8 cellular contexts compared by ENCODE assay signal in the genomic region with DNA sequence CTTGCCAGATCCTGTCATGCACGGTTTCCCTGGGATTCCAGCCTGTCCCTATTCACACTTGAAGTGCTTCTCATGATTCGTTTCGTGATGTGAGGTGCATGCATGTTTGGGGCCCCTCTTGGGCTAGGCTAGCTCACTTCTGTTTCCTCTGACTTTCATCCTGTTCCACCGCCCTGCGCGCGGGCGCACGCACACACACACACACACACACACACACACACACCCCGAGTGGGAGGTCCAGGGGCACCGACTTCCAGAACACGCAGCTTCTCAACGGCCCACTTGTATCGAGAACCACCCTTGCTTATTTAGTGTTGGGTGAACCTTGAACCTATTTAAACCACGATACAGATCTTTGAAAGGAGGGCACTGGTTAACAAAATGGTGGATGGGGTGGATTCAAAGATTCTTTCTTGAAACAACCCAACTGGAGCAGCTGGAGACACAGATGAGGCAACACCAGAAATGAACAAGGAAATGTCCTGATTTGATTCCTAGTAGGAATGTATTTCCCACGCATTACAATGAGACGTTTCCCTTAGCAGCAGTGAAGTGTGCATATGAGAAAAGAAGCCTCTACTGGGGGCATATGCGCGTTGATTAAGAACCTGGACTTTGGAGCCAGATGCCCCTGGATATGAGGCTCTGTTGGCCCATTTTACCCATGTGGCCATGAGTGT. TPM values are rescaled to one million over a fixed set of nuclear protein-coding genes. Genes with fewer than 3 reads are reported as not detected.
A peak's percentile ranks its signal among the peaks of the same experiment; 100 is the strongest.
DNase-seq lines count a peak whose midpoint lies in the region; ATAC-seq and TF ChIP-seq lines count a peak whose summit lies in the region.
"Had no signal": no experiment of that assay in that cellular context is flagged by ENCODE, and none has a peak within 500 bp of the region (broad histone marks: within the 10 kb centered on the region; RNA-seq: fewer than 3 reads in every experiment).

No MANE protein-coding gene starts in this region.

- peaks cover 7% of the 10 kb centered on the region for H3K36me3 Mint-ChIP-seq in activated T-cell treated with anti-CD3 and anti-CD28 coated beads, Interleukin-2, amount 50 U/mL, for 4 hours (ENCODE audit: insufficient read depth)
- peaks cover 21% of the 10 kb centered on the region for H3K36me3 Mint-ChIP-seq in stimulated activated naive CD8-positive, alpha-beta T cell treated with anti-CD3 and anti-CD28 coated beads, Interleukin-15, Interleukin-2, amounts not matched to agents 100 ng/mL and 50 ng/mL, for 24 hours (ENCODE audit: low read depth)

- peak; percentile 30 to 46 for ATAC-seq in activated T-cell treated with anti-CD3 and anti-CD28 coated beads, Interleukin-2, amount 50 U/mL, for 4 hours

- DNase-seq in MM.1S (no peak), islet precursor cell (peak; percentile 50), NCI-H2107 (lab: John Stamatoyannopoulos, UW) (no peak), KG1 (lab: John Stamatoyannopoulos, UW) (no peak), NCI-H2171 treated with DMSO at 0.1 percent for 48 hours (lab: John Stamatoyannopoulos, UW) (no peak)
- peak; percentile 47 for DNase-seq in activated T-cell treated with anti-CD3 and anti-CD28 coated beads, Interleukin-2, amount 50 U/mL, for 4 hours
- DNase-seq: NCI-H1105 treated with DMSO at 0.1 percent for 48 hours had no signal

- no peaks in the 10 kb centered on the region for H3K9me3 Mint-ChIP-seq in activated T-cell treated with anti-CD3 and anti-CD28 coated beads, Interleukin-2, amount 50 U/mL, for 4 hours
- H3K9me3 Mint-ChIP-seq in stimulated activated naive CD8-positive, alpha-beta T cell treated with anti-CD3 and anti-CD28 coated beads, Interleukin-15, Interleukin-2, amounts not matched to agents 100 ng/mL and 50 ng/mL, for 24 hours: no peaks in the 10 kb centered on the region

- H3K4me1 ChIP-seq in MM.1S (ENCODE audit: low read length): peaks cover 69% of the 10 kb centered on the region

- peak overlapping the region; percentile 78 for H3K4me3 Mint-ChIP-seq in activated T-cell treated with anti-CD3 and anti-CD28 coated beads, Interleukin-2, amount 50 U/mL, for 4 hours
- peak overlapping the region; percentile 81 for H3K4me3 Mint-ChIP-seq in stimulated activated naive CD8-positive, alpha-beta T cell treated with anti-CD3 and anti-CD28 coated beads, Interleukin-15, Interleukin-2, amounts not matched to agents 100 ng/mL and 50 ng/mL, for 24 hours

- H3K27me3 ChIP-seq in MM.1S (replicated peaks; ENCODE audit: insufficient read depth, low read length): no peaks in the 10 kb centered on the region

- peaks cover 14% of the 10 kb centered on the region; the same call in 1 of the 2 replicates for H4K20me1 ChIP-seq in MM.1S (ENCODE audit: insufficient read depth, low read length)

- peaks cover 96% of the 10 kb centered on the region for H3K4me1 Mint-ChIP-seq in activated T-cell treated with anti-CD3 and anti-CD28 coated beads, Interleukin-2, amount 50 U/mL, for 4 hours (ENCODE audit: low read depth)
- H3K4me1 Mint-ChIP-seq in stimulated activated naive CD8-positive, alpha-beta T cell treated with anti-CD3 and anti-CD28 coated beads, Interleukin-15, Interleukin-2, amounts not matched to agents 100 ng/mL and 50 ng/mL, for 24 hours (ENCODE audit: low read depth): peaks cover 100% of the 10 kb centered on the region

- peaks cover 34% of the 10 kb centered on the region for H3F3A ChIP-seq in MM.1S (ENCODE audit: insufficient read depth, low read length)

- no peak for TF ChIP-seq CTCF in MM.1S (IDR thresholded peaks at IDR 0.05; ENCODE audit: low read length)

- peaks cover 100% of the 10 kb centered on the region for H3K79me2 ChIP-seq in MM.1S (ENCODE audit: low read length)

- no peak overlapping the region for H2AFZ ChIP-seq in MM.1S (ENCODE audit: low read length)

- H3K27me3 Mint-ChIP-seq in activated T-cell treated with anti-CD3 and anti-CD28 coated beads, Interleukin-2, amount 50 U/mL, for 4 hours (ENCODE audit: low read depth): no peaks in the 10 kb centered on the region
- H3K27me3 Mint-ChIP-seq in stimulated activated naive CD8-positive, alpha-beta T cell treated with anti-CD3 and anti-CD28 coated beads, Interleukin-15, Interleukin-2, amounts not matched to agents 100 ng/mL and 50 ng/mL, for 24 hours: no peaks in the 10 kb centered on the region

- peak overlapping the region; percentile 56; the same call in 1 of the 2 replicates for H3K4me2 ChIP-seq in MM.1S (ENCODE audit: low read depth, low read length)

- peak overlapping the region; percentile 91 for H3K27ac Mint-ChIP-seq in stimulated activated naive CD8-positive, alpha-beta T cell treated with anti-CD3 and anti-CD28 coated beads, Interleukin-15, Interleukin-2, amounts not matched to agents 100 ng/mL and 50 ng/mL, for 24 hours

- no peaks in the 10 kb centered on the region; the same call in 1 of the 2 replicates for H3K36me3 ChIP-seq in MM.1S (replicated peaks; ENCODE audit: insufficient read depth, low read length)

- H3K27ac ChIP-seq in MM.1S (ENCODE audit: low read length): no peak overlapping the region

- no peak overlapping the region for H3K4me3 ChIP-seq in MM.1S (ENCODE audit: low read length)

- H3K9me3 ChIP-seq in MM.1S (replicated peaks; ENCODE audit: insufficient read depth, low read length): no peaks in the 10 kb centered on the region

- no peak overlapping the region for H3K9ac ChIP-seq in MM.1S (ENCODE audit: low read length)

- no peaks in the 10 kb centered on the region for H3K9me2 ChIP-seq in MM.1S (replicated peaks; ENCODE audit: insufficient read depth, low read length)

RNA-seq across cellular contexts. Expression of a gene that starts 16.3 kb away (rescaled TPM):
- 10 to 100 TPM; 33.8 to 43.1 (median 33.9) TPM for total RNA-seq in activated T-cell treated with anti-CD3 and anti-CD28 coated beads, Interleukin-2, amount 50 U/mL, for 4 hours

Comparison
In these comparisons a context has a peak if more than half of its experiments do, and no peak if none do; other contexts are left out.
1. DNase-seq: peak in activated T-cell treated with anti-CD3 and anti-CD28 coated beads, Interleukin-2, amount 50 U/mL, for 4 hours (single experiment) and islet precursor cell (single experiment); none in MM.1S (single experiment), NCI-H2107 (single experiment), KG1 (single experiment) and NCI-H2171 treated with DMSO at 0.1 percent for 48 hours (single experiment).